ENCODE assay signal across 15 cellular contexts in genomic region chr4:132266374-132266773, GRCh38.
"Had no signal": no experiment of that assay in that cellular context is flagged by ENCODE, and none has a peak within 500 bp of the region (broad histone marks: within the 10 kb centered on the region; RNA-seq: fewer than 3 reads in every experiment).

No MANE protein-coding gene starts in this region.

- H3K4me3 ChIP-seq: upper lobe of left lung had no signal

- ATAC-seq: activated naive CD8-positive, alpha-beta T cell treated with anti-CD3 and anti-CD28 coated beads, Interleukin-2, amount 50 U/mL, for 24 hours; activated T-helper 17 cell treated with anti-CD3 and anti-CD28 coated beads, Interleukin-2, amount 50 U/mL, for 72 hours; natural killer cell; right cardiac atrium; stimulated activated naive CD8-positive, alpha-beta T cell treated with anti-CD3 and anti-CD28 coated beads, Interleukin-15, amount 100 ng/mL, for 72 hours had no signal

- H3K27ac Mint-ChIP-seq: activated naive CD8-positive, alpha-beta T cell treated with anti-CD3 and anti-CD28 coated beads, Interleukin-2, amount 50 U/mL, for 24 hours; activated T-helper 17 cell treated with anti-CD3 and anti-CD28 coated beads, Interleukin-2, amount 50 U/mL, for 72 hours; immature natural killer cell; natural killer cell; stimulated activated naive CD8-positive, alpha-beta T cell treated with anti-CD3 and anti-CD28 coated beads, Interleukin-15, amount 100 ng/mL, for 72 hours had no signal

- H3K4me3 Mint-ChIP-seq: activated naive CD8-positive, alpha-beta T cell treated with anti-CD3 and anti-CD28 coated beads, Interleukin-2, amount 50 U/mL, for 24 hours; activated T-helper 17 cell treated with anti-CD3 and anti-CD28 coated beads, Interleukin-2, amount 50 U/mL, for 72 hours; immature natural killer cell; natural killer cell; stimulated activated naive CD8-positive, alpha-beta T cell treated with anti-CD3 and anti-CD28 coated beads, Interleukin-15, amount 100 ng/mL, for 72 hours had no signal

- H3K27me3 Mint-ChIP-seq: activated naive CD8-positive, alpha-beta T cell treated with anti-CD3 and anti-CD28 coated beads, Interleukin-2, amount 50 U/mL, for 24 hours; activated T-helper 17 cell treated with anti-CD3 and anti-CD28 coated beads, Interleukin-2, amount 50 U/mL, for 72 hours; stimulated activated naive CD8-positive, alpha-beta T cell treated with anti-CD3 and anti-CD28 coated beads, Interleukin-15, amount 100 ng/mL, for 72 hours had no signal

- H3K36me3 Mint-ChIP-seq: immature natural killer cell, natural killer cell had no signal

- H3K27me3 ChIP-seq: upper lobe of left lung had no signal

- H3K27ac ChIP-seq: upper lobe of left lung, VCaP had no signal

- H3K9me3 ChIP-seq: upper lobe of left lung had no signal

- DNase-seq: activated CD4-positive, alpha-beta T cell treated with anti-CD3 and anti-CD28 coated beads, Interleukin-2, amount 50 U/mL, for 48 hours; activated naive CD4-positive, alpha-beta T cell treated with Interleukin-2 at 50 U/mL for 16 hours; activated naive CD8-positive, alpha-beta T cell treated with anti-CD3 and anti-CD28 coated beads, Interleukin-2, amount 50 U/mL, for 24 hours; aorta; cerebellar nuclear complex; effector CD8-positive, alpha-beta T cell; foreskin fibroblast; immature natural killer cell; mesendoderm; natural killer cell; right cardiac atrium; stimulated activated naive CD8-positive, alpha-beta T cell treated with anti-CD3 and anti-CD28 coated beads, Interleukin-15, amount 100 ng/mL, for 72 hours; upper lobe of left lung had no signal

- H3K4me1 Mint-ChIP-seq: activated naive CD8-positive, alpha-beta T cell treated with anti-CD3 and anti-CD28 coated beads, Interleukin-2, amount 50 U/mL, for 24 hours; activated T-helper 17 cell treated with anti-CD3 and anti-CD28 coated beads, Interleukin-2, amount 50 U/mL, for 72 hours; immature natural killer cell; natural killer cell; stimulated activated naive CD8-positive, alpha-beta T cell treated with anti-CD3 and anti-CD28 coated beads, Interleukin-15, amount 100 ng/mL, for 72 hours had no signal

- H3K36me3 ChIP-seq: upper lobe of left lung had no signal

- H3K4me1 ChIP-seq: upper lobe of left lung had no signal
